In genomic region chr18:46400449-46400848, GRCh38 we compare ENCODE assay signal across 19 cellular contexts.
"Had no signal": no experiment of that assay in that cellular context is flagged by ENCODE, and none has a peak within 500 bp of the region (broad histone marks: within the 10 kb centered on the region; RNA-seq: fewer than 3 reads in every experiment).

No MANE protein-coding gene starts in this region.

- ATAC-seq: activated naive CD8-positive, alpha-beta T cell treated with anti-CD3 and anti-CD28 coated beads, Interleukin-2, amount 50 U/mL, for 24 hours; activated T-cell treated with anti-CD3 and anti-CD28 coated beads, Interleukin-2, amount 50 U/mL, for 4 hours; left lobe of liver had no signal

- H3K4me3 ChIP-seq: lung had no signal

- DNase-seq: activated CD4-positive, alpha-beta T cell treated with anti-CD3 and anti-CD28 coated beads, Interleukin-2, amount 50 U/mL, for 1 hour; activated CD4-positive, CD25-positive, alpha-beta regulatory T cell treated with anti-CD3 and anti-CD28 coated beads, Interleukin-2, amount 50 U/mL, for 72 hours; activated CD8-positive, alpha-beta memory T cell treated with anti-CD3 and anti-CD28 coated beads, Interleukin-2, amount 50 U/mL, for 4 hours; activated naive CD4-positive, alpha-beta T cell treated with anti-CD3 and anti-CD28 coated beads for 36 hours; activated naive CD8-positive, alpha-beta T cell treated with anti-CD3 and anti-CD28 coated beads, Interleukin-2, amount 50 U/mL, for 24 hours; activated T-cell treated with anti-CD3 and anti-CD28 coated beads, Interleukin-2, amount 50 U/mL, for 4 hours; cortex of kidney; erythroblast; head of caudate nucleus; kidney; occipital lobe; retina; stimulated activated CD4-positive, alpha-beta T cell treated with anti-CD3 and anti-CD28 coated beads, Interleukin-12 subunit alpha, Interleukin-12 subunit beta, amount 100 ng/mL, for 4 hours; stimulated activated CD4-positive, alpha-beta T cell treated with anti-CD3 and anti-CD28 coated beads, Interleukin-1b, Interleukin-23, amount 100 ng/mL, for 48 hours; stimulated activated CD8-positive, alpha-beta memory T cell treated with anti-CD3 and anti-CD28 coated beads, Interleukin-4, amount 100 ng/mL, for 48 hours; stimulated activated naive CD4-positive, alpha-beta T cell had no signal

- H3K27ac ChIP-seq: VCaP had no signal
